11 cellular contexts compared by ENCODE assay signal in genomic region chr10:81886939-81887338, GRCh38. TPM values are rescaled to one million over a fixed set of nuclear protein-coding genes. Genes with fewer than 3 reads are reported as not detected.
"Had no signal": no experiment of that assay in that cellular context is flagged by ENCODE, and none has a peak within 500 bp of the region (broad histone marks: within the 10 kb centered on the region; RNA-seq: fewer than 3 reads in every experiment).

No MANE protein-coding gene starts in this region.

- H3K9ac ChIP-seq: GM23248 had no signal

- H3K4me3 ChIP-seq: GM23248, HAP-1 had no signal

- H3K9me3 ChIP-seq: HAP-1 had no signal

- ATAC-seq: HCT116 had no signal

- H3K4me1 ChIP-seq: HAP-1 had no signal

- H2AFZ ChIP-seq: GM23248 had no signal

- DNase-seq: GM23248, GOT3, H7, HFFc6, KG1 had no signal

- H3K36me3 ChIP-seq: HAP-1 had no signal

- H3K27ac ChIP-seq: GM23248, HL-60 had no signal

RNA-seq across cellular contexts. Expression of gene NRG3, which starts 11.9 kb away (rescaled TPM):
- total RNA-seq: GM23248, H4, HFFc6, HT1080 had no signal
- polyA plus RNA-seq: GM23248, IgD-negative memory B cell had no signal
